16 cellular contexts compared by ENCODE assay signal in the genomic region with DNA sequence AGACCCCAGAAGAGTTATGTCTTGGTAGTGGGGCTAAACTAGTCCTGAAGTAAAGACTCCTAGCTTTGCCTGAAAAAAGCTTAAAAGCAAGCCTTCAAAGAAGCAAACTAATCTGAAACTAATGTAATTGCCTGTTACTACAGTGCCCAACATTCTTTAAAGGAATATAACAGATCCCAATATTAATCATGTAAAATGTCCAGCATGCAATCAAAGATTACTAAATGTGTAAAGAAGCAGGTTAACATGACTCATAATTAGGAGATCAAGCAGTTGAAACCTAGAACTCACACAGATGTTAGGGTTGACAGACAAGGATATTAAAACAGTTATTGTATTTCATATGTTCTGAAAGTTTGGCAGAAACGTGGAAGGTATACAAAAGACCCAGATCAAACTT. TPM values are rescaled to one million over a fixed set of nuclear protein-coding genes. Genes with fewer than 3 reads are reported as not detected.
DNase-seq lines count a peak whose midpoint lies in the region; ATAC-seq and TF ChIP-seq lines count a peak whose summit lies in the region.
"Had no signal": no experiment of that assay in that cellular context is flagged by ENCODE, and none has a peak within 500 bp of the region (broad histone marks: within the 10 kb centered on the region; RNA-seq: fewer than 3 reads in every experiment).

No MANE protein-coding gene starts in this region.

- H3K4me3 Mint-ChIP-seq in activated naive CD8-positive, alpha-beta T cell = peak overlapping the region; percentile 38
- H3K4me3 Mint-ChIP-seq in activated naive CD8-positive, alpha-beta T cell treated with anti-CD3 and anti-CD28 coated beads for 36 hours = no peak overlapping the region
- H3K4me3 Mint-ChIP-seq in activated T-helper 17 cell treated with anti-CD3 and anti-CD28 coated beads, Interleukin-2, amount 50 U/mL, for 72 hours = peak overlapping the region; percentile 24
- H3K4me3 Mint-ChIP-seq in natural killer cell = peak overlapping the region; percentile 59

- no peak for DNase-seq in activated naive CD8-positive, alpha-beta T cell treated with anti-CD3 and anti-CD28 coated beads for 36 hours
- DNase-seq in natural killer cell (no peak), left lung (no peak), SKM-1 (lab: John Stamatoyannopoulos, UW; ENCODE audit: unreplicated experiment) (no peak)
- no peak for DNase-seq in NK-92 treated with Interleukin-12 subunit alpha and Interleukin-12 subunit beta, amount 100 ng/mL, for 24 hours (lab: John Stamatoyannopoulos, UW)
- DNase-seq: ACHN; CD8-positive, alpha-beta memory T cell; H7; Kasumi-1; NCI-H1417; NCI-H1930; NCI-H2171 treated with DMSO at 0.1 percent for 48 hours; NCI-H510A; SHP77 had no signal

- H3K27ac Mint-ChIP-seq in activated naive CD8-positive, alpha-beta T cell = peak overlapping the region; percentile 2
- H3K27ac Mint-ChIP-seq in activated naive CD8-positive, alpha-beta T cell treated with anti-CD3 and anti-CD28 coated beads for 36 hours = no peak overlapping the region
- peak overlapping the region; percentile 34 for H3K27ac Mint-ChIP-seq in activated T-helper 17 cell treated with anti-CD3 and anti-CD28 coated beads, Interleukin-2, amount 50 U/mL, for 72 hours
- peak overlapping the region; percentile 21 to 63 for H3K27ac Mint-ChIP-seq in natural killer cell

- no peaks in the 10 kb centered on the region for H3K27me3 Mint-ChIP-seq in activated naive CD8-positive, alpha-beta T cell
- H3K27me3 Mint-ChIP-seq in activated naive CD8-positive, alpha-beta T cell treated with anti-CD3 and anti-CD28 coated beads for 36 hours = no peaks in the 10 kb centered on the region
- no peaks in the 10 kb centered on the region for H3K27me3 Mint-ChIP-seq in activated T-helper 17 cell treated with anti-CD3 and anti-CD28 coated beads, Interleukin-2, amount 50 U/mL, for 72 hours
- H3K27me3 Mint-ChIP-seq in natural killer cell (ENCODE audit: low read depth in 2 of 2) = no peaks in the 10 kb centered on the region

- TF ChIP-seq CTCF in natural killer cell (IDR thresholded peaks at IDR 0.05) (no peak), left lung (IDR thresholded peaks at IDR 0.05) (no peak)

- peaks cover 7% of the 10 kb centered on the region for H3K9me3 Mint-ChIP-seq in activated naive CD8-positive, alpha-beta T cell (ENCODE audit: low read depth)
- H3K9me3 Mint-ChIP-seq in activated naive CD8-positive, alpha-beta T cell treated with anti-CD3 and anti-CD28 coated beads for 36 hours = peaks cover 14% of the 10 kb centered on the region
- no peaks in the 10 kb centered on the region for H3K9me3 Mint-ChIP-seq in activated T-helper 17 cell treated with anti-CD3 and anti-CD28 coated beads, Interleukin-2, amount 50 U/mL, for 72 hours
- no peaks in the 10 kb centered on the region for H3K9me3 Mint-ChIP-seq in natural killer cell

- peaks cover 3% of the 10 kb centered on the region for H3K36me3 Mint-ChIP-seq in activated naive CD8-positive, alpha-beta T cell
- H3K36me3 Mint-ChIP-seq in activated naive CD8-positive, alpha-beta T cell treated with anti-CD3 and anti-CD28 coated beads for 36 hours = peaks cover 47% of the 10 kb centered on the region
- peaks cover 4% of the 10 kb centered on the region for H3K36me3 Mint-ChIP-seq in activated T-helper 17 cell treated with anti-CD3 and anti-CD28 coated beads, Interleukin-2, amount 50 U/mL, for 72 hours (ENCODE audit: low read depth)
- H3K36me3 Mint-ChIP-seq in natural killer cell = no peaks in the 10 kb centered on the region

- peaks cover 7 to 97% of the 10 kb centered on the region in 2 donors for H3K4me1 ChIP-seq in left lung

- H3K27ac ChIP-seq in left lung = no peak overlapping the region

- H3K4me3 ChIP-seq in left lung = no peak overlapping the region

- H3K9me3 ChIP-seq in left lung = no peaks in the 10 kb centered on the region

- no peaks in the 10 kb centered on the region for H3K27me3 ChIP-seq in left lung

- ATAC-seq in activated T-helper 17 cell treated with anti-CD3 and anti-CD28 coated beads, Interleukin-2, amount 50 U/mL, for 72 hours (replicated peaks) = no peak
- ATAC-seq in natural killer cell = no peak
- no peak for ATAC-seq in left lung

- no peaks in the 10 kb centered on the region for H3K36me3 ChIP-seq in left lung

- peaks cover 88% of the 10 kb centered on the region for H3K4me1 Mint-ChIP-seq in activated naive CD8-positive, alpha-beta T cell (ENCODE audit: low read depth)
- peaks cover 72% of the 10 kb centered on the region for H3K4me1 Mint-ChIP-seq in activated naive CD8-positive, alpha-beta T cell treated with anti-CD3 and anti-CD28 coated beads for 36 hours
- H3K4me1 Mint-ChIP-seq in activated T-helper 17 cell treated with anti-CD3 and anti-CD28 coated beads, Interleukin-2, amount 50 U/mL, for 72 hours = peaks cover 69% of the 10 kb centered on the region
- H3K4me1 Mint-ChIP-seq in natural killer cell = peaks cover 78 to 81% of the 10 kb centered on the region in 2 donors

- intact Hi-C loops in natural killer cell (cut with micrococcal nuclease) (no loop called here), left lung (cut with DNase I) (no loop called here)

RNA-seq across cellular contexts. Expression of a gene that starts 17.8 kb away (rescaled TPM):
- 10 to 100 TPM; 63.1 to 64.3 TPM for total RNA-seq in activated naive CD8-positive, alpha-beta T cell treated with anti-CD3 and anti-CD28 coated beads for 36 hours
- total RNA-seq in activated T-helper 17 cell treated with anti-CD3 and anti-CD28 coated beads, Interleukin-2, amount 50 U/mL, for 72 hours = 10 to 100 TPM; 55.6 to 59.9 TPM
- total RNA-seq in natural killer cell (100 to 1,000 TPM; 149 to 166 (median 153) TPM), left lung (10 to 100 TPM; 57.0 to 61.9 TPM)
